ENCODE assay signal across 17 cellular contexts in the genomic region with DNA sequence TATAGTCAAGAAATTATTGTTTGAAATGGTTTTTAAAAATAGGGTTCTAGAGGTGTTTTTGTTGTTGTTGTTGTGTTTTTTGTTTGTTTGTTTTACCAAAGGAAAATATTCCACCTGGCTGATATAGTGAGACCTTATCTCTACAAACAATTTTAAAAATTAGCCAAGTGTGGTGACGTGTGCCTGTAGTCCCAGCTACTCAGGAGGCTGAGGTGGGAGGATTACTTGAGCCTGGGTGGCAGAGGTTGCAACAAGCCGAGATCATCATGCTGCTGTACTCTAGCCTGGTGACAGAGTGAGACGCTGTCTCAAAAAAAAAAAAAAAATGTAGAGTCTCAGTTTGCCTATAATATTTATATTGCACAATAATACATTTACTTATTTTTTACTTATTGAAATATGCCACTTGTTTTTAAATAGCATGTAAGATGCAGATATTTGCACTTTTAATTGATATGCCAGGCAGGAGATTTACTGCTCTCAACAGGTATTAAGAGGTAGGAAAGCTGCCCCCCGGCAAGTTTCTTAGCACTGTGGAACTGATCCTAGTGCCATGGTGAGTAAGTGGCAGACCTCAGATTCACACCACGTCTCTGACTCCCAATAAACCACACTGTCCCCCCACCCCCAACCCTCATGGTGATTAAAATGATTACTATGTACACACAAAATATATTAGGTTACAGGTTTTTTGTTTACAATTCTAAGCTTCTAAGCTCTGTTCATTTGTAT.
DNase-seq lines count a peak whose midpoint lies in the region; TF ChIP-seq lines count a peak whose summit lies in the region.
"Had no signal": no experiment of that assay in that cellular context is flagged by ENCODE, and none has a peak within 500 bp of the region (broad histone marks: within the 10 kb centered on the region; RNA-seq: fewer than 3 reads in every experiment).

No MANE protein-coding gene starts in this region.

- H3K4me3 ChIP-seq in epithelial cell of esophagus (ENCODE audit: low read length) (no peak overlapping the region), H7 (ENCODE audit: insufficient read depth, low read depth, low read length) (no peak overlapping the region)
- H3K4me3 ChIP-seq: colonic mucosa, left lung had no signal

- H3K36me3 ChIP-seq in H7 (replicated peaks; ENCODE audit: control insufficient read depth, insufficient read depth, low read length): no peaks in the 10 kb centered on the region
- H3K36me3 ChIP-seq: colonic mucosa, left lung had no signal

- TF ChIP-seq CTCF in epithelial cell of esophagus (IDR thresholded peaks at IDR 0.05; ENCODE audit: insufficient read depth, low read depth, low read length, missing control alignments): no peak

- peak; percentile 57 for DNase-seq in COLO668 (lab: John Stamatoyannopoulos, UW; ENCODE audit: unreplicated experiment)
- peak; percentile 57 for DNase-seq in NCI-H1092 (lab: John Stamatoyannopoulos, UW)
- DNase-seq in NCI-H69 (lab: John Stamatoyannopoulos, UW): peak; percentile 100
- DNase-seq in epithelial cell of esophagus (ENCODE audit: low read depth): peak; percentile 73
- DNase-seq in hepatic stellate cell (ENCODE audit: low spot score): no peak
- no peak for DNase-seq in effector CD4-positive, alpha-beta T cell
- DNase-seq in H7: no peak
- DNase-seq in NCI-H2029 (lab: John Stamatoyannopoulos, UW): no peak
- DNase-seq: activated CD4-positive, alpha-beta T cell treated with anti-CD3 and anti-CD28 coated beads, Interleukin-2, amount 10 ng/mL, durations not matched to agents 7 days and 5 days; activated naive CD4-positive, alpha-beta T cell treated with anti-CD3 and anti-CD28 coated beads, Interleukin-2, amount 10 ng/mL, durations not matched to agents 7 days and 5 days; activated T-cell treated with anti-CD3 and anti-CD28 coated beads, Interleukin-2, amount 50 U/mL, for 1 hour; CD4-positive, CD25-positive, alpha-beta regulatory T cell; colonic mucosa; left lung; NCI-H524 treated with DMSO at 0.1 percent for 48 hours; RPMI8226; stimulated activated CD4-positive, alpha-beta T cell treated with anti-CD3 and anti-CD28 coated beads, Interleukin-2, amount 100 ng/mL, for 48 hours had no signal

- no peaks in the 10 kb centered on the region for H3K27me3 ChIP-seq in H7 (ENCODE audit: control insufficient read depth, insufficient read depth, low read length)
- H3K27me3 ChIP-seq: colonic mucosa had no signal

Comparison
In these comparisons a context has a peak if more than half of its experiments do, and no peak if none do; other contexts are left out.
1. DNase-seq: peak in COLO668 (single experiment), NCI-H1092 (single experiment), NCI-H69 (single experiment) and epithelial cell of esophagus (single experiment); none in hepatic stellate cell (single experiment), effector CD4-positive, alpha-beta T cell (single experiment), H7 (single experiment) and NCI-H2029 (single experiment).